ENCODE assay signal across 14 cellular contexts in the genomic region with DNA sequence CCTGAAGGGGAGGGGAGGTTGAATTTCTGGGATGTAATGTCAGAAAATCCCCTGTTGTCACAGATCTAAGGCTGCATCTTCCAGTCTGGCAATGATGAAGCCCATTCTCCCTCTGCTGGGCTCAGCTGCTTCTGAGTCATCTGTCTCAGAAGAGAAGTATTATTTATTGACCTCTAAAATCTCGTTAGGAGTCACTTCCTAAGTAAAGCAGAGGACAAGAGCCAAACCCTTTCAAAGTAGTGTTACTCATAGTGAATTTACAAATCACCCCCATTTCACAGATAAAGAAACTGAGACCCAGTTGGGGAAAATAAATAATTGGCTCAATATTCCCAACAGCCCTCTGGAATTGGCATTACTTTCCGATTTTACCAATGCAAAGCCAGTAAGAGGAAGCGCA.
DNase-seq lines count a peak whose midpoint lies in the region; ATAC-seq and TF ChIP-seq lines count a peak whose summit lies in the region.
"Had no signal": no experiment of that assay in that cellular context is flagged by ENCODE, and none has a peak within 500 bp of the region (broad histone marks: within the 10 kb centered on the region; RNA-seq: fewer than 3 reads in every experiment).

No MANE protein-coding gene starts in this region.

- H3K36me3 ChIP-seq in smooth muscle cell (ENCODE audit: low read depth) (no peaks in the 10 kb centered on the region), A673 (ENCODE audit: insufficient read depth, low read length, poor library complexity, severe bottlenecking) (no peaks in the 10 kb centered on the region)

- no peak overlapping the region for H2AFZ ChIP-seq in smooth muscle cell (ENCODE audit: low read depth)

- no peaks in the 10 kb centered on the region for H3K79me2 ChIP-seq in smooth muscle cell (ENCODE audit: low read depth)

- H4K20me1 ChIP-seq in smooth muscle cell (ENCODE audit: low read depth): no peaks in the 10 kb centered on the region

- DNase-seq in ELR (ENCODE audit: low read depth): peak; percentile 70
- peak; percentile 1 for DNase-seq in NCI-H460 (ENCODE audit: extremely low read depth, low read depth)
- peak; percentile 16 to 17 for DNase-seq in foreskin fibroblast
- no peak for DNase-seq in smooth muscle cell (lab: John Stamatoyannopoulos, UW; ENCODE audit: unreplicated experiment)
- DNase-seq in DMS53 (lab: John Stamatoyannopoulos, UW): no peak
- DNase-seq in A673 (ENCODE audit: low spot score): no peak
- DNase-seq: activated CD4-positive, alpha-beta memory T cell treated with anti-CD3 and anti-CD28 coated beads, Interleukin-2, amount 10 ng/mL, durations not matched to agents 7 days and 5 days; CD8-positive, alpha-beta T cell; cerebellar nuclear complex; naive B cell; NCI-H1048; PC-3 had no signal

- H3K27me3 ChIP-seq in smooth muscle cell (ENCODE audit: low read depth) (peaks cover 36% of the 10 kb centered on the region), A673 (replicated peaks; ENCODE audit: insufficient read depth, low read depth, low read length, poor library complexity) (peaks cover 67% of the 10 kb centered on the region)

- 55% methylated on average over 3 of the region's 3 CpGs for WGBS in smooth muscle cell (ENCODE audit: low lambda C conversion rate)

- H3K4me2 ChIP-seq in smooth muscle cell: no peak overlapping the region

- intact Hi-C loops in A673 (cut with micrococcal nuclease; ENCODE audit: unreplicated experiment): no loop called here

- H3K4me3 ChIP-seq in foreskin fibroblast (ENCODE audit: low read depth in 1 of 2, low read length in 2 of 2): no peak overlapping the region
- H3K4me3 ChIP-seq in smooth muscle cell: no peak overlapping the region
- no peak overlapping the region for H3K4me3 ChIP-seq in A673 (ENCODE audit: low read depth, low read length, poor library complexity, severe bottlenecking)

- H3K4me1 ChIP-seq in smooth muscle cell (ENCODE audit: low read depth) (peaks cover 3% of the 10 kb centered on the region), A673 (ENCODE audit: insufficient read depth, low read length, poor library complexity, severe bottlenecking) (no peaks in the 10 kb centered on the region)

- no peaks in the 10 kb centered on the region for H3F3A ChIP-seq in smooth muscle cell (ENCODE audit: low read depth)

- peak overlapping the region; percentile 30 for H3K27ac ChIP-seq in smooth muscle cell (ENCODE audit: low read depth)
- H3K27ac ChIP-seq in A673 (ENCODE audit: low read depth, low read length, poor library complexity, severe bottlenecking): no peak overlapping the region

- ATAC-seq in HG02759 (IDR thresholded peaks at IDR 0.05; ENCODE audit: unreplicated experiment): no peak
- ATAC-seq: CD8-positive, alpha-beta T cell; left lobe of liver; PC-3 had no signal

- H3K9me3 ChIP-seq in smooth muscle cell (replicated peaks; ENCODE audit: low read depth) (no peaks in the 10 kb centered on the region), A673 (ENCODE audit: low read depth, low read length, poor library complexity, severe bottlenecking) (no peaks in the 10 kb centered on the region)

- CTCF ChIA-PET in A673 (lab: Charles Lee): no interaction called here

- no peak for TF ChIP-seq CTCF in foreskin fibroblast (IDR thresholded peaks at IDR 0.05; ENCODE audit: low read depth, low read length)
- TF ChIP-seq CTCF in smooth muscle cell (IDR thresholded peaks at IDR 0.05; ENCODE audit: borderline replicate concordance, insufficient read depth, poor library complexity, severe bottlenecking): no peak
- no peak for TF ChIP-seq CTCF in A673 (conservative IDR thresholded peaks at IDR 0.05; ENCODE audit: low read depth, low read length)

- no TSS peak for BruUV-seq in A673 (replicated peaks; lab: Mats Ljungman, UMichigan)

- POLR2A ChIA-PET in A673 (lab: Charles Lee; ENCODE audit: low non-redundant PET): no interaction called here

- no peak overlapping the region for H3K9ac ChIP-seq in smooth muscle cell (ENCODE audit: low read depth)

Comparison
In these comparisons a context has a peak if more than half of its experiments do, and no peak if none do; other contexts are left out.
1. DNase-seq: peak in ELR (single experiment), NCI-H460 (single experiment) and foreskin fibroblast (2 of 2); none in smooth muscle cell (single experiment), DMS53 (single experiment) and A673 (single experiment).